ENCODE assay signal across 14 cellular contexts in the genomic region with DNA sequence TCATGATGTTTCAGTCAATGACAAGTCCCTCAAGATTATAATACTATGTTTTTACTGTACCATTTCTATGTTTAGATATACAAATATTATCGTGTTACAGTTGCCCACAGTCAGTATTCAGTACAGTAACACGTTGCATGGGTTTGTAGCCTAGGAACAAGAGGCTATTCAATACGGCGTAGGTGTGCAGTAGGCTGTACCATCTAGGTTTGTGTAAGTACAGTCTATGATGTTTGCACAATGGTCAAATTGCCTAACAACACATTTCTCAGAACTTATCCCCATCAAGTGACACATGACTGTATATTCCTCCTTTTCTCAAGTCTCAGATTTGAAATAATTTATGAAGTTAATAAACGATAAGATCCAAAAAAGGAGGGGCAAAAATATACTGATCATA.
"Had no signal": no experiment of that assay in that cellular context is flagged by ENCODE, and none has a peak within 500 bp of the region (broad histone marks: within the 10 kb centered on the region; RNA-seq: fewer than 3 reads in every experiment).

No MANE protein-coding gene starts in this region.

- H3K9me3 Mint-ChIP-seq: activated naive CD8-positive, alpha-beta T cell treated with anti-CD3 and anti-CD28 coated beads, Interleukin-2, amount 10 ng/mL, durations not matched to agents 7 days and 5 days; nephron had no signal

- ATAC-seq: esophagus mucosa, left cardiac atrium had no signal

- H3K27ac Mint-ChIP-seq: activated naive CD8-positive, alpha-beta T cell treated with anti-CD3 and anti-CD28 coated beads, Interleukin-2, amount 10 ng/mL, durations not matched to agents 7 days and 5 days; nephron had no signal

- H3K27me3 ChIP-seq: breast epithelium, dorsolateral prefrontal cortex, right lobe of liver had no signal

- H3K27me3 Mint-ChIP-seq: activated naive CD8-positive, alpha-beta T cell treated with anti-CD3 and anti-CD28 coated beads, Interleukin-2, amount 10 ng/mL, durations not matched to agents 7 days and 5 days had no signal

- H3K4me3 Mint-ChIP-seq: activated naive CD8-positive, alpha-beta T cell treated with anti-CD3 and anti-CD28 coated beads, Interleukin-2, amount 10 ng/mL, durations not matched to agents 7 days and 5 days; nephron had no signal

- H3K4me1 ChIP-seq: breast epithelium, psoas muscle had no signal

- H3K4me1 Mint-ChIP-seq: nephron had no signal

- H3K9me3 ChIP-seq: breast epithelium, psoas muscle, right lobe of liver had no signal

- H3K4me3 ChIP-seq: breast epithelium, dorsolateral prefrontal cortex, psoas muscle, right lobe of liver had no signal

- DNase-seq: activated CD4-positive, alpha-beta T cell treated with anti-CD3 and anti-CD28 coated beads, Interleukin-2, amount 50 U/mL, for 1 hour; activated effector memory CD4-positive, alpha-beta T cell treated with Interleukin-2 at 50 U/mL for 16 hours; activated naive CD8-positive, alpha-beta T cell treated with anti-CD3 and anti-CD28 coated beads, Interleukin-2, amount 10 ng/mL, durations not matched to agents 7 days and 5 days; activated T-cell treated with anti-CD3 and anti-CD28 coated beads for 4 hours; aorta; dorsolateral prefrontal cortex; left cardiac atrium; psoas muscle; stimulated activated CD4-positive, alpha-beta T cell treated with anti-CD3 and anti-CD28 coated beads, Interleukin-2, amount 100 ng/mL, for 24 hours; stimulated activated naive CD4-positive, alpha-beta T cell treated with Interleukin-2 at 50 U/mL for 16 hours had no signal

- H3K36me3 ChIP-seq: breast epithelium had no signal

- H3K27ac ChIP-seq: breast epithelium, dorsolateral prefrontal cortex, psoas muscle, right lobe of liver had no signal
